8 cellular contexts compared by ENCODE assay signal in the genomic region with DNA sequence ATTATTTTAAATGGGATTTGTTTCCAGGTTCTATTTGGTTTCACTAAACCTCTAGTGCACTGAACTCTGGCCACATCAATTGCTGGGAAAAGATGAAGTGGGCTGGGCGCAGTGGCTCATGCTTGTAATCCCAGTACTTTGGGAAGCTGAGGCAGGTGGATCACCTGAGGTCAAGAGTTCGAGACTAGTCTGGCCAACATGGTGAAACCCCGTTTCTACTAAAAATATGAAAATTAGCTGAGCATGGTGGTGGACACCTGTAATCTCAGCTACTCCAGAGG. TPM values are rescaled to one million over a fixed set of nuclear protein-coding genes. Genes with fewer than 3 reads are reported as not detected.
A peak's percentile ranks its signal among the peaks of the same experiment; 100 is the strongest.
DNase-seq lines count a peak whose midpoint lies in the region; ATAC-seq, FAIRE-seq and TF ChIP-seq lines count a peak whose summit lies in the region.
"Not testable (repeated sequence)": the region's sequence is repeated elsewhere in the genome, so short reads cannot be mapped to it uniquely, and the experiment has no call there.

No MANE protein-coding gene starts in this region.

- H3K4me1 ChIP-seq in A549, result peaks cover 49% of the 10 kb centered on the region
- peaks cover 39% of the 10 kb centered on the region for H3K4me1 ChIP-seq in PC-3 (ENCODE audit: insufficient read depth, low read length)
- peaks cover 0 to 16% of the 10 kb centered on the region in 2 experiments; a peak in 1 of 4 replicates for H3K4me1 ChIP-seq in SK-N-SH (ENCODE audit: control insufficient read depth in 1 of 2, insufficient read depth in 2 of 2, low read depth in 1 of 2, low read length in 1 of 2)
- peaks cover 52% of the 10 kb centered on the region for H3K4me1 ChIP-seq in HepG2 (ENCODE audit: insufficient read depth, low read length)
- peaks cover 14% of the 10 kb centered on the region for H3K4me1 ChIP-seq in lower lobe of right lung
- H3K4me1 ChIP-seq in spleen, result peaks cover 0 to 24% (median 13%) of the 10 kb centered on the region in 6 donors

- POLR2A ChIA-PET in A549 (lab: Yijun Ruan, JAX), result interaction anchor here (1.2 kb wide), 1 partner anchor 26 kb away, joined by 4 read pairs; the partner anchor contains the start of gene SHLD1
- POLR2A ChIA-PET in PC-3 (lab: Charles Lee; ENCODE audit: unreplicated experiment); SK-N-SH (lab: Yijun Ruan, JAX); HepG2 (lab: Yijun Ruan, JAX): not testable (repeated sequence)

- H3F3A ChIP-seq in PC-3 (ENCODE audit: low read length, unreplicated experiment) (peaks cover 10% of the 10 kb centered on the region), SK-N-SH (replicated peaks; ENCODE audit: insufficient read depth) (peaks cover 12% of the 10 kb centered on the region)

- peak overlapping the region; percentile 68 for H3K4me2 ChIP-seq in A549
- peak overlapping the region; percentile 53 for H3K4me2 ChIP-seq in PC-3 (ENCODE audit: low read length)
- peak overlapping the region; percentile 15; the same call in 1 of the 2 replicates for H3K4me2 ChIP-seq in SK-N-SH
- H3K4me2 ChIP-seq in HepG2 (ENCODE audit: low read depth, low read length), result peak overlapping the region; percentile 50; the same call in 1 of the 2 replicates

- not testable (repeated sequence) for H4K20me1 ChIP-seq in PC-3 (ENCODE audit: low read length); SK-N-SH (ENCODE audit: insufficient read depth); HepG2 (ENCODE audit: insufficient read depth, low read length)

- in situ Hi-C loops in HepG2 (cut with HindIII; ENCODE audit: extremely low pct_ligation_motif_present, low pct_unique_long_range_greater_than_20kb), result not testable (repeated sequence)

- TF ChIP-seq EP300 in A549 (IDR thresholded peaks at IDR 0.05); SK-N-SH (IDR thresholded peaks at IDR 0.05; ENCODE audit: borderline replicate concordance in 1 of 2, low read depth in 1 of 2, low read length in 1 of 2); HepG2 (IDR thresholded peaks at IDR 0.05; ENCODE audit: low read depth in 2 of 2, low read length in 2 of 2); HepG2 (CRISPR knock-in tag; IDR thresholded peaks at IDR 0.05; ENCODE audit: borderline replicate concordance): not testable (repeated sequence)

- ATAC-seq in A549 (peak in 1 of 2 experiments; percentile 21; a peak in 3 of 6 replicates), PC-3 (0 out of 2 replicates have a peak, but pooled peaks have one; percentile 5), HepG2 (peak; percentile 11; the same call in 1 of the 3 replicates), lower lobe of right lung (peak in 1 of 2 donors; percentile 57)

- intact Hi-C loops in PC-3 (cut with micrococcal nuclease); HepG2 (cut with micrococcal nuclease; ENCODE audit: unreplicated experiment); lower lobe of right lung (cut with DNase I); spleen (cut with DNase I; ENCODE audit: low total_unique reads): not testable (repeated sequence)

- H3K36me3 ChIP-seq in PC-3 (ENCODE audit: low read depth, low read length); SK-N-SH (replicated peaks in 1 of 2; ENCODE audit: control insufficient read depth in 1 of 2, insufficient read depth in 2 of 2, low read length in 1 of 2); HepG2 (replicated peaks in 1 of 2; ENCODE audit: control insufficient read depth in 1 of 2, insufficient read depth in 2 of 2, low read length in 2 of 2); lower lobe of right lung; spleen: not testable (repeated sequence)

- H3K9me2 ChIP-seq in PC-3 (replicated peaks; ENCODE audit: low read length); SK-N-SH: not testable (repeated sequence)

- TF ChIP-seq CTCF in A549 (IDR thresholded peaks at IDR 0.05); C4-2B (conservative IDR thresholded peaks at IDR 0.05); PC-3 (conservative IDR thresholded peaks at IDR 0.05; ENCODE audit: low read depth, low read length); SK-N-SH (IDR thresholded peaks at IDR 0.05); HepG2 (CRISPR knock-in tag; IDR thresholded peaks at IDR 0.05); lower lobe of right lung (IDR thresholded peaks at IDR 0.05); spleen (IDR thresholded peaks at IDR 0.05 in 8 of 11, conservative IDR thresholded peaks at IDR 0.05 in 3 of 11): not testable (repeated sequence)

- not testable (repeated sequence) for TF ChIP-seq POLR2A in A549 (IDR thresholded peaks at IDR 0.05; ENCODE audit: low read length); HepG2 (IDR thresholded peaks at IDR 0.05; ENCODE audit: insufficient read depth in 1 of 2, low read depth in 2 of 2, low read length in 2 of 2); spleen (IDR thresholded peaks at IDR 0.05)

- H3K27ac ChIP-seq in A549, result peak overlapping the region; percentile 84 to 91
- H3K27ac ChIP-seq in C4-2B, result peak overlapping the region; percentile 64
- peak overlapping the region; percentile 88 for H3K27ac ChIP-seq in PC-3 (ENCODE audit: low read length)
- H3K27ac ChIP-seq in SK-N-SH (ENCODE audit: low read depth in 2 of 2, low read length in 1 of 2), result peak overlapping the region in 1 of 2 experiments; percentile 24; a peak in 1 of 4 replicates
- H3K27ac ChIP-seq in epithelial cell of prostate, result peak overlapping the region; percentile 48
- peak overlapping the region; percentile 39 for H3K27ac ChIP-seq in HepG2 (ENCODE audit: extremely low read length, insufficient read depth, low read length)
- H3K27ac ChIP-seq in lower lobe of right lung, result peak overlapping the region; percentile 13
- peak overlapping the region in 6 of 8 donors; percentile 2 to 72 (median 64) for H3K27ac ChIP-seq in spleen

- not testable (repeated sequence) for BruUV-seq in PC-3 (replicated peaks; lab: Mats Ljungman, UMichigan); HepG2 (replicated peaks; lab: Mats Ljungman, UMichigan)

- DNase-seq in A549 (ENCODE audit: low read depth in 1 of 2, low spot score in 1 of 2); PC-3; SK-N-SH; epithelial cell of prostate (ENCODE audit: low read depth, low spot score); HepG2 (ENCODE audit: low spot score); lower lobe of right lung; spleen: not testable (repeated sequence)

- H3K4me3 ChIP-seq in A549; PC-3 (ENCODE audit: low read length); SK-N-SH (ENCODE audit: low read depth in 2 of 2, low read length in 1 of 2); HepG2 (replicated peaks in 1 of 3; ENCODE audit: insufficient read depth in 1 of 3, low read depth in 2 of 3, low read length in 3 of 3); lower lobe of right lung; spleen: not testable (repeated sequence)

- H3K79me2 ChIP-seq in PC-3 (ENCODE audit: low read length); SK-N-SH (ENCODE audit: insufficient read depth); HepG2 (ENCODE audit: insufficient read depth, low read length): not testable (repeated sequence)

- not testable (repeated sequence) for TF ChIP-seq RAD21 in A549 (conservative IDR thresholded peaks at IDR 0.05 in 1 of 2, IDR thresholded peaks at IDR 0.05 in 1 of 2); SK-N-SH (IDR thresholded peaks at IDR 0.05; ENCODE audit: low read length); HepG2 (CRISPR knock-in tag; IDR thresholded peaks at IDR 0.05)

- CTCF ChIA-PET in A549 (lab: Yijun Ruan, JAX) (interaction anchor here (0.9 to 3.1 kb wide), 7 partner anchors 11 to 168 kb away, joined by 3 to 16 read pairs (median 4); no protein-coding TSS in a partner anchor), PC-3 (lab: Charles Lee) (interaction anchor here (0.6 kb wide), 2 partner anchors 63 to 150 kb away, joined by 3 to 5 read pairs; no protein-coding TSS in a partner anchor)
- CTCF ChIA-PET in SK-N-SH (lab: Yijun Ruan, JAX); HepG2 (lab: Yijun Ruan, JAX; ENCODE audit: low intra/inter-chr PET ratio, low total read pairs): not testable (repeated sequence)

- H3K9ac ChIP-seq in PC-3 (ENCODE audit: low read length), result peak overlapping the region; percentile 53
- H3K9ac ChIP-seq in SK-N-SH; HepG2 (ENCODE audit: insufficient read depth, low read depth, low read length): not testable (repeated sequence)

- not testable (repeated sequence) for FAIRE-seq in A549 (lab: Jason Lieb, UNC); HepG2 (lab: Jason Lieb, UNC)

- not testable (repeated sequence) for H3K27me3 ChIP-seq in PC-3 (ENCODE audit: low read length); SK-N-SH (ENCODE audit: insufficient read depth); HepG2 (ENCODE audit: control insufficient read depth in 1 of 2, insufficient read depth in 2 of 2, low read length in 2 of 2); lower lobe of right lung (ENCODE audit: low read depth); spleen (replicated peaks in 1 of 7)

- H3K9me3 ChIP-seq in A549; PC-3 (ENCODE audit: low read length); SK-N-SH; HepG2 (ENCODE audit: low read length); lower lobe of right lung; spleen: not testable (repeated sequence)

- 60% methylated on average over 3 of the region's 3 CpGs for WGBS in A549 (ENCODE audit: missing lambda C conversion rate)
- WGBS in SK-N-SH (ENCODE audit: low lambda C conversion rate), result 56% methylated on average over 3 of the region's 3 CpGs
- 38% methylated on average over 3 of the region's 3 CpGs for WGBS in HepG2 (ENCODE audit: low lambda C conversion rate)
- 75 to 93% (median 88%) methylated on average over 3 of the region's 3 CpGs for WGBS in spleen, 5 donors

- not testable (repeated sequence) for H2AFZ ChIP-seq in PC-3 (ENCODE audit: low read length); SK-N-SH (ENCODE audit: low read depth); HepG2 (ENCODE audit: low read length)

RNA-seq across cellular contexts. Expression of gene SHLD1, which starts 25.1 kb away (rescaled TPM):
- 17.4 and 18.4 TPM in 2 replicates for polyA plus RNA-seq in A549 (2011; rRNA removed)
- 5.6 TPM in 2 replicates for polyA plus RNA-seq in A549 (2012; cell fraction: cytosol; rRNA removed)
- 2.2 and 3.3 TPM in 2 replicates for polyA plus RNA-seq in A549 (2012; cell fraction: nucleus; rRNA removed)
- 6.1 to 7.3 TPM (median 6.5 TPM) in 3 replicates for polyA plus RNA-seq in A549 (2017; fragmentation: RNase III; extraction: RNeasy Plus Mini Kit Qiagen cat#74134 plus additional on column Dnase treatment)
- polyA minus RNA-seq in A549 (2011; rRNA and poly(A)+ RNA removed), result 7.9 and 8.9 TPM in 2 replicates
- 3.4 and 5.1 TPM in 2 replicates for total RNA-seq in PC-3 (2014; rRNA removed)
- polyA plus RNA-seq in SK-N-SH (2012; rRNA removed), result 4.5 and 5.8 TPM in 2 replicates
- 5.4 and 5.5 TPM in 2 replicates for polyA plus RNA-seq in SK-N-SH (2012; cell fraction: cytosol; rRNA removed)
- polyA plus RNA-seq in SK-N-SH (2012; cell fraction: nucleus; rRNA removed), result 3.0 and 4.1 TPM in 2 replicates
- 8.9 and 11.3 TPM in 2 replicates for total RNA-seq in HepG2 (2016; rRNA removed; fragmentation: Illumina TruSeq; extraction: Trizol)
- 4.2 and 5.0 TPM in 2 replicates for total RNA-seq in HepG2 (2016; cell fraction: cytosol; rRNA removed; fragmentation: Illumina TruSeq; extraction: Trizol; ENCODE audit: low read depth)
- 7.4 and 10.6 TPM in 2 replicates for total RNA-seq in HepG2 (2016; cell fraction: insoluble cytoplasmic fraction; rRNA removed; fragmentation: Illumina TruSeq; extraction: Trizol)
- 4.7 and 6.6 TPM in 2 replicates for total RNA-seq in HepG2 (2016; cell fraction: membrane; rRNA removed; fragmentation: Illumina TruSeq; extraction: Trizol)
- total RNA-seq in HepG2 (2016; cell fraction: nucleus; rRNA removed; fragmentation: Illumina TruSeq; extraction: Trizol), result 5.9 and 8.2 TPM in 2 replicates
- 10.0 and 11.4 TPM in 2 replicates for polyA plus RNA-seq in HepG2 (2011; rRNA removed)
- 10.9 and 12.3 TPM in 2 replicates for polyA plus RNA-seq in HepG2 (2011; cell fraction: cytosol; rRNA removed)
- 3.6 and 4.4 TPM in 2 replicates for polyA plus RNA-seq in HepG2 (2011; cell fraction: nucleus; rRNA removed)
- polyA plus RNA-seq in HepG2 (2012), result 6.9 and 10.2 TPM in 2 replicates
- polyA plus RNA-seq in HepG2 (2016; cell fraction: cytosol; fragmentation: Illumina TruSeq; extraction: Trizol; ENCODE audit: low read depth), result 3.7 and 4.1 TPM in 2 replicates
- polyA plus RNA-seq in HepG2 (2016; cell fraction: insoluble cytoplasmic fraction; fragmentation: Illumina TruSeq; extraction: Trizol; ENCODE audit: low read depth), result 14.4 and 15.1 TPM in 2 replicates
- polyA plus RNA-seq in HepG2 (2016; cell fraction: membrane; fragmentation: Illumina TruSeq; extraction: Trizol; ENCODE audit: low read depth), result 6.3 and 6.6 TPM in 2 replicates
- polyA plus RNA-seq in HepG2 (2016; cell fraction: nucleus; fragmentation: Illumina TruSeq; extraction: Trizol; ENCODE audit: insufficient read depth, low read depth), result 6.6 and 9.9 TPM in 2 replicates
- polyA minus RNA-seq in HepG2 (2011; rRNA and poly(A)+ RNA removed; ENCODE audit: low replicate concordance), result 0.94 and 8.3 TPM in 2 replicates
- polyA minus RNA-seq in HepG2 (2011; cell fraction: cytosol; rRNA and poly(A)+ RNA removed), result 3.9 and 4.2 TPM in 2 replicates
- polyA minus RNA-seq in HepG2 (2011; cell fraction: nucleus; rRNA and poly(A)+ RNA removed), result 15.9 and 20.3 TPM in 2 replicates
- 6.0 TPM for total RNA-seq in lower lobe of right lung
- 10 to 100 TPM in 6 of 7 donors, 1 to 10 TPM in 1; 8.1 to 18.2 (median 11.9) TPM for total RNA-seq in spleen
- polyA plus RNA-seq in spleen, result 10 to 100 TPM; 15.1 to 18.6 (median 17.1) TPM

Comparison
In these comparisons a context has a peak if more than half of its experiments do, and no peak if none do; other contexts are left out.
1. H3K4me2 ChIP-seq: peak in every context shown above with its lines; median percentile 68 in A549; 53 in PC-3; 50 in HepG2; 15 in SK-N-SH.